In genomic region chr19:38559428-38560401, GRCh38 we compare ENCODE assay signal across 9 cellular contexts. TPM values are rescaled to one million over a fixed set of nuclear protein-coding genes. Genes with fewer than 3 reads are reported as not detected.
DNase-seq lines count a peak whose midpoint lies in the region; ATAC-seq and TF ChIP-seq lines count a peak whose summit lies in the region.
"Had no signal": no experiment of that assay in that cellular context is flagged by ENCODE, and none has a peak within 500 bp of the region (broad histone marks: within the 10 kb centered on the region; RNA-seq: fewer than 3 reads in every experiment).

No MANE protein-coding gene starts in this region.

- no peak for TF ChIP-seq POLR2A in uterus (IDR thresholded peaks at IDR 0.05)

- H3K4me1 ChIP-seq in uterus = no peaks in the 10 kb centered on the region

- TF ChIP-seq CTCF in natural killer cell (IDR thresholded peaks at IDR 0.05) (no peak), uterus (IDR thresholded peaks at IDR 0.05) (no peak)

- H3K9me3 Mint-ChIP-seq in natural killer cell = no peaks in the 10 kb centered on the region

- peaks cover 15 to 20% of the 10 kb centered on the region in 2 donors for H3K27me3 Mint-ChIP-seq in natural killer cell (ENCODE audit: low read depth in 2 of 2)

- peak; percentile 65 for DNase-seq in activated CD8-positive, alpha-beta memory T cell treated with anti-CD3 and anti-CD28 coated beads for 24 hours
- DNase-seq in activated CD8-positive, alpha-beta memory T cell treated with anti-CD3 and anti-CD28 coated beads, Interleukin-2, amount 50 U/mL, for 4 hours = no peak
- peak; percentile 48 to 52 for DNase-seq in activated CD4-positive, alpha-beta T cell treated with anti-CD3 and anti-CD28 coated beads, Interleukin-2, amount 50 U/mL, for 48 hours
- DNase-seq in natural killer cell (no peak), NCI-H1694 (lab: John Stamatoyannopoulos, UW) (no peak), Ammon's horn (ENCODE audit: low spot score) (no peak), uterus (no peak)

- no peaks in the 10 kb centered on the region for H3K27me3 ChIP-seq in uterus

- no peak overlapping the region for H3K4me3 ChIP-seq in uterus

- no peaks in the 10 kb centered on the region for H3K9me3 ChIP-seq in uterus

- H3K27ac ChIP-seq in uterus = no peak overlapping the region

- no peaks in the 10 kb centered on the region for H3K36me3 Mint-ChIP-seq in natural killer cell

- H3K27ac Mint-ChIP-seq in natural killer cell = peak overlapping the region in 1 of 2 donors; percentile 36

- ATAC-seq in HG02970 (IDR thresholded peaks at IDR 0.05; ENCODE audit: low FRiP score, unreplicated experiment) (peak; percentile 59), natural killer cell (peak; percentile 57 to 72 (median 67))

- H3K4me1 Mint-ChIP-seq in natural killer cell = peaks cover 6 to 26% of the 10 kb centered on the region in 2 donors

- intact Hi-C loops in natural killer cell (cut with micrococcal nuclease) = no loop called here
- intact Hi-C loops in uterus (cut with DNase I; ENCODE audit: low total_unique reads) = no loop called here

- H3K36me3 ChIP-seq in uterus = no peaks in the 10 kb centered on the region

- no peak overlapping the region for H3K4me3 Mint-ChIP-seq in natural killer cell

RNA-seq across cellular contexts. Expression of gene MAP4K1, which starts 58.0 kb away (rescaled TPM):
- total RNA-seq in natural killer cell = 100 to 1,000 TPM; 162 to 201 (median 163) TPM
- 1 to 10 TPM in 2 of 4 donors, under 1 TPM in 1, not detected in 1; 0.55 to 4.5 (median 3.6) TPM for total RNA-seq in uterus
- total RNA-seq: lung microvascular endothelial cell had no signal

RNA-seq across cellular contexts. Expression of gene EIF3K, which starts 59.3 kb away (rescaled TPM):
- total RNA-seq in natural killer cell (100 to 1,000 TPM; 232 to 262 (median 238) TPM), uterus (100 to 1,000 TPM; 211 to 441 (median 246) TPM)

Comparison
In these comparisons a context has a peak if more than half of its experiments do, and no peak if none do; other contexts are left out.
1. DNase-seq: peak in activated CD8-positive, alpha-beta memory T cell treated with anti-CD3 and anti-CD28 coated beads for 24 hours (single experiment) and activated CD4-positive, alpha-beta T cell treated with anti-CD3 and anti-CD28 coated beads, Interleukin-2, amount 50 U/mL, for 48 hours (2 of 2); none in activated CD8-positive, alpha-beta memory T cell treated with anti-CD3 and anti-CD28 coated beads, Interleukin-2, amount 50 U/mL, for 4 hours (single experiment), natural killer cell (single experiment), NCI-H1694 (single experiment), Ammon's horn (single experiment) and uterus (0 of 2).
2. RNA of gene MAP4K1, which starts 58.0 kb away (total RNA-seq): 162 to 201 TPM in natural killer cell; 0.55 to 4.5 TPM in uterus; every median in the first group is over 10 times any median in the second.